Comparison of ENCODE assay signal across 19 cellular contexts in the genomic region with DNA sequence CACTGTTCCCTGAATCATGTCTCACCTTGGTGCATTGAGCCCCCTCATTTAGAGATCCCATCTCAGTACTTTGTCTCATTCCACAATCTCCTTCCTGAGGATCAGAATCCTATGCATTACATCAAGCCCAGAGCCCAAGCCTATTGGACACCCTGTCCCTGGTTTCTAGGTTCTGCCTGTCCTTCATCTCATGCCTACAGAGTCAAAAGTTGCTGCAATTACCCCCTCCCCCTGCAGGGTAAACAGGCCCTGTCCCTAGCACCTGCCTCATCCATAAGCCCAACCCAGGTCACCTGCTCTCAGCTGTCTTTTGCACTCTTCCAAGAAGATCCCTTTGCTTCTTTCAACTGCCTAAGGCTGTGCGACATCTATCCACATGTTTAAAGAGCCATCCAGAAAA.
"Had no signal": no experiment of that assay in that cellular context is flagged by ENCODE, and none has a peak within 500 bp of the region (broad histone marks: within the 10 kb centered on the region; RNA-seq: fewer than 3 reads in every experiment).

No MANE protein-coding gene starts in this region.

- H3K27ac ChIP-seq: body of pancreas, foreskin keratinocyte, lower lobe of right lung, psoas muscle, right lobe of liver, thoracic aorta had no signal

- H3K36me3 Mint-ChIP-seq: activated naive CD8-positive, alpha-beta T cell had no signal

- H3K27ac Mint-ChIP-seq: activated naive CD8-positive, alpha-beta T cell; stimulated activated naive CD8-positive, alpha-beta T cell treated with anti-CD3 and anti-CD28 coated beads, Interleukin-15, Interleukin-2, amounts not matched to agents 100 ng/mL and 50 ng/mL, for 24 hours had no signal

- ATAC-seq: activated CD4-positive, CD25-positive, alpha-beta regulatory T cell treated with anti-CD3 and anti-CD28 coated beads, Interleukin-2, amount 50 U/mL, for 24 hours; body of pancreas; foreskin keratinocyte; lower lobe of right lung; psoas muscle had no signal

- H3K4me3 Mint-ChIP-seq: activated naive CD8-positive, alpha-beta T cell; central memory CD8-positive, alpha-beta T cell; neural crest cell; stimulated activated naive CD8-positive, alpha-beta T cell treated with anti-CD3 and anti-CD28 coated beads, Interleukin-15, Interleukin-2, amounts not matched to agents 100 ng/mL and 50 ng/mL, for 24 hours had no signal

- H3K9me3 Mint-ChIP-seq: central memory CD8-positive, alpha-beta T cell; neural crest cell; stimulated activated naive CD8-positive, alpha-beta T cell treated with anti-CD3 and anti-CD28 coated beads, Interleukin-15, Interleukin-2, amounts not matched to agents 100 ng/mL and 50 ng/mL, for 24 hours had no signal

- DNase-seq: activated CD4-positive, alpha-beta T cell treated with anti-CD3 and anti-CD28 coated beads, Interleukin-2, amount 50 U/mL, for 1 hour; activated CD8-positive, alpha-beta memory T cell treated with anti-CD3 and anti-CD28 coated beads for 24 hours; activated gamma-delta T cell treated with Interleukin-2 at 50 U/mL for 16 hours; amygdala; body of pancreas; cortex of kidney; effector CD4-positive, alpha-beta T cell; foreskin keratinocyte; glutamatergic neuron; lower lobe of right lung; psoas muscle; right lobe of liver; T-helper 9 cell had no signal

- H3K27me3 Mint-ChIP-seq: activated naive CD8-positive, alpha-beta T cell had no signal

- H3K4me1 Mint-ChIP-seq: central memory CD8-positive, alpha-beta T cell had no signal
